18 cellular contexts compared by ENCODE assay signal in the genomic region with DNA sequence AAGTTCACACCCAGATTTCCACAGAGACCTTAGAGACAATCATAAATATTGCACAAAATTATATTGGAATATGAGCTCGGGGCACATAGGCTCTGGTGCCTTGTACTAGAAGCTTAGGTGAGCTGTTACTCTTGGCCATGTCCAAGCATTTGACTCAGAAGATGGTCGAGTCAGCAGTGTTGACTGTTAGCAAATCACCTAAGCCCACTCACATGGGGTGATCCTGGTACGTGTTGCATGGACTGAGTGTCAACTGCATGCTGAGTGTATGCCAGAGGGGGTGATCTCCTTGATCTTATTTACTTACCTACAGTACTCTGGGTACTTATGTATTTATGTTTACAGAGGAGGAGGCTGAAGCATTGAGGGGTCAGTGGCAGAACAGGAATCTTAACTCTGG. TPM values are rescaled to one million over a fixed set of nuclear protein-coding genes. Genes with fewer than 3 reads are reported as not detected.
DNase-seq lines count a peak whose midpoint lies in the region; ATAC-seq and TF ChIP-seq lines count a peak whose summit lies in the region.
"Had no signal": no experiment of that assay in that cellular context is flagged by ENCODE, and none has a peak within 500 bp of the region (broad histone marks: within the 10 kb centered on the region; RNA-seq: fewer than 3 reads in every experiment).

No MANE protein-coding gene starts in this region.

- no peak for TF ChIP-seq RAD21 in IMR-90 (IDR thresholded peaks at IDR 0.05; ENCODE audit: low read length)

- in situ Hi-C loops in IMR-90 (cut with MboI; ENCODE audit: low sequenced_read_pairs) = no loop called here

- H2BK20ac ChIP-seq in IMR-90 (ENCODE audit: low read depth, low read length) = peak overlapping the region; percentile 5; the same call in 1 of the 2 replicates

- no peak overlapping the region for H2AK9ac ChIP-seq in IMR-90 (replicated peaks; ENCODE audit: low read depth, low read length, poor library complexity)

- no peak overlapping the region for H3K4me3 Mint-ChIP-seq in activated naive CD8-positive, alpha-beta T cell treated with anti-CD3 and anti-CD28 coated beads for 36 hours
- H3K4me3 Mint-ChIP-seq: GM23338; stimulated activated naive CD8-positive, alpha-beta T cell treated with anti-CD3 and anti-CD28 coated beads, Interleukin-15, amount 100 ng/mL, for 72 hours had no signal

- BruUV-seq in IMR-90 (replicated peaks; lab: Mats Ljungman, UMichigan) = no TSS peak

- dilution Hi-C loops in IMR-90 (cut with HindIII; ENCODE audit: low sequenced_read_pairs, unreplicated experiment) = no loop called here

- H3K27ac ChIP-seq in BLaER1 (peak overlapping the region; percentile 89), IMR-90 (ENCODE audit: insufficient read depth, low read length) (no peak overlapping the region), body of pancreas (peak overlapping the region in 3 of 4 donors; percentile 64 to 66 (median 65)), neuronal stem cell (replicated peaks; ENCODE audit: low read length) (no peak overlapping the region)
- H3K27ac ChIP-seq: SJCRH30 had no signal

- TF ChIP-seq POLR2A in IMR-90 (IDR thresholded peaks at IDR 0.05; ENCODE audit: low read depth, low read length) (no peak), body of pancreas (IDR thresholded peaks at IDR 0.05) (no peak)

- peaks cover 0 to 87% of the 10 kb centered on the region in 2 experiments; a peak in 2 of 4 replicates for H3K79me1 ChIP-seq in IMR-90 (ENCODE audit: low read depth in 1 of 2, low read length in 2 of 2)
- H3K79me1 ChIP-seq in neuronal stem cell (ENCODE audit: low read depth, low read length) = peaks cover 11% of the 10 kb centered on the region

- H3K4ac ChIP-seq in IMR-90 (ENCODE audit: low read depth, low read length) (peak overlapping the region; percentile 44), neuronal stem cell (ENCODE audit: low read length) (no peak overlapping the region)

- TF ChIP-seq CTCF in IMR-90 (conservative IDR thresholded peaks at IDR 0.05; ENCODE audit: low read depth, low read length) = no peak
- TF ChIP-seq CTCF in body of pancreas (IDR thresholded peaks at IDR 0.05) = no peak
- TF ChIP-seq CTCF in GM10266 (IDR thresholded peaks at IDR 0.05; ENCODE audit: control insufficient read depth, insufficient read depth, low read depth, missing control alignments) = no peak

- no peak overlapping the region for H2BK12ac ChIP-seq in neuronal stem cell (ENCODE audit: low read length)

- ATAC-seq in IMR-90 (ENCODE audit: low read depth) (no peak), body of pancreas (no peak), HG02678 (IDR thresholded peaks at IDR 0.05; ENCODE audit: unreplicated experiment) (no peak), GM18861 (IDR thresholded peaks at IDR 0.05; ENCODE audit: unreplicated experiment) (no peak)
- ATAC-seq: GM23338; mucosa of descending colon; stimulated activated naive CD8-positive, alpha-beta T cell treated with anti-CD3 and anti-CD28 coated beads, Interleukin-15, amount 100 ng/mL, for 72 hours had no signal

- H3K27me3 ChIP-seq in BLaER1 (no peaks in the 10 kb centered on the region), IMR-90 (ENCODE audit: control insufficient read depth, insufficient read depth, low read length) (no peaks in the 10 kb centered on the region), body of pancreas (no peaks in the 10 kb centered on the region), neuronal stem cell (ENCODE audit: control insufficient read depth in 3 of 3, insufficient read depth in 3 of 3, low read depth in 1 of 3, low read length in 3 of 3) (no peaks in the 10 kb centered on the region)
- H3K27me3 ChIP-seq: ascending aorta, esophagus squamous epithelium, SJCRH30 had no signal

- peak overlapping the region; percentile 12; the same call in 1 of the 3 replicates for H2BK15ac ChIP-seq in IMR-90 (ENCODE audit: low read depth, low read length)
- H2BK15ac ChIP-seq in neuronal stem cell (ENCODE audit: low read length) = no peak overlapping the region

- H3K4me1 ChIP-seq in BLaER1 = peaks cover 99% of the 10 kb centered on the region
- H3K4me1 ChIP-seq in IMR-90 (ENCODE audit: control insufficient read depth, insufficient read depth, low read length) = peaks cover 57% of the 10 kb centered on the region
- peaks cover 88% of the 10 kb centered on the region for H3K4me1 ChIP-seq in body of pancreas
- peaks cover 0 to 8% of the 10 kb centered on the region in 2 donors for H3K4me1 ChIP-seq in neuronal stem cell (ENCODE audit: control insufficient read depth in 2 of 2, insufficient read depth in 1 of 2, low read depth in 1 of 2, low read length in 2 of 2)

- POLR2A ChIA-PET in IMR-90 (lab: Charles Lee; ENCODE audit: unreplicated experiment) = no interaction called here

- H3K56ac ChIP-seq in IMR-90 (ENCODE audit: extremely low read depth, insufficient read depth, low read length) = no peak overlapping the region

- no CpG with 5 or more reads among the region's 3 CpGs for WGBS in IMR-90 (ENCODE audit: extremely low coverage in 2 of 2, insufficient read length in 1 of 2), 2 experiments
- WGBS in body of pancreas, 2 donors = 65 to 82% methylated on average over 3 of the region's 3 CpGs
- no CpG with 5 or more reads among the region's 3 CpGs for WGBS in neuronal stem cell (ENCODE audit: extremely low coverage in 2 of 2, insufficient read length in 2 of 2, insufficient replicate concordance in 1 of 2), 2 donors

- peak overlapping the region; percentile 39 for H2BK5ac ChIP-seq in IMR-90 (ENCODE audit: low read depth, low read length, poor library complexity, severe bottlenecking)
- no peak overlapping the region for H2BK5ac ChIP-seq in neuronal stem cell (ENCODE audit: low read length)

- H3K9me3 ChIP-seq in BLaER1 (no peaks in the 10 kb centered on the region), IMR-90 (ENCODE audit: control insufficient read depth, insufficient read depth, low read length) (no peaks in the 10 kb centered on the region), body of pancreas (no peaks in the 10 kb centered on the region), neuronal stem cell (replicated peaks in 1 of 2; ENCODE audit: control insufficient read depth in 2 of 2, insufficient read depth in 1 of 2, low read depth in 1 of 2, low read length in 2 of 2) (peaks cover 0 to 7% of the 10 kb centered on the region in 2 donors)
- H3K9me3 ChIP-seq: ascending aorta, esophagus squamous epithelium, mucosa of descending colon, SJCRH30 had no signal

- H4K8ac ChIP-seq in IMR-90 (ENCODE audit: low read depth in 2 of 2, low read length in 2 of 2) (peak overlapping the region in 1 of 2 experiments; percentile 32; a peak in 1 of 4 replicates), neuronal stem cell (ENCODE audit: low read depth, low read length) (no peak overlapping the region)

- intact Hi-C loops in IMR-90 (cut with micrococcal nuclease) = no loop called here
- intact Hi-C loops in body of pancreas (cut with DNase I) = no loop called here

- H4K5ac ChIP-seq in IMR-90 (ENCODE audit: low read depth, low read length) = no peak overlapping the region

- no peaks in the 10 kb centered on the region for H3K27me3 Mint-ChIP-seq in activated naive CD8-positive, alpha-beta T cell treated with anti-CD3 and anti-CD28 coated beads for 36 hours
- H3K27me3 Mint-ChIP-seq: stimulated activated naive CD8-positive, alpha-beta T cell treated with anti-CD3 and anti-CD28 coated beads, Interleukin-15, amount 100 ng/mL, for 72 hours had no signal

- H3K9me1 ChIP-seq in IMR-90 (ENCODE audit: insufficient read depth, low read length) = peaks cover 69% of the 10 kb centered on the region

- no peak overlapping the region for H3K4me3 ChIP-seq in BLaER1
- no peak overlapping the region for H3K4me3 ChIP-seq in IMR-90 (ENCODE audit: insufficient read depth, low read depth, low read length)
- H3K4me3 ChIP-seq in body of pancreas = no peak overlapping the region
- no peak overlapping the region for H3K4me3 ChIP-seq in neuronal stem cell (ENCODE audit: low read length in 2 of 2)
- H3K4me3 ChIP-seq: ascending aorta, esophagus squamous epithelium, GM23338, mucosa of descending colon, SJCRH30 had no signal

- H3K4me2 ChIP-seq in BLaER1 = peak overlapping the region; percentile 94
- H3K4me2 ChIP-seq in IMR-90 (ENCODE audit: low read depth, low read length) = no peak overlapping the region
- H3K4me2 ChIP-seq in neuronal stem cell (ENCODE audit: insufficient read depth, low read length, poor library complexity, severe bottlenecking) = no peak overlapping the region
- H3K4me2 ChIP-seq: GM23338 had no signal

- peaks cover 56% of the 10 kb centered on the region for H3K36me3 Mint-ChIP-seq in activated naive CD8-positive, alpha-beta T cell treated with anti-CD3 and anti-CD28 coated beads for 36 hours

- H3K36me3 ChIP-seq in BLaER1 (no peaks in the 10 kb centered on the region; the same call in 1 of the 2 replicates), IMR-90 (ENCODE audit: control insufficient read depth, insufficient read depth, low read length) (peaks cover 62% of the 10 kb centered on the region), body of pancreas (replicated peaks in 1 of 2; ENCODE audit: insufficient read depth in 1 of 2, low read depth in 2 of 2) (no peaks in the 10 kb centered on the region), neuronal stem cell (replicated peaks in 1 of 2; ENCODE audit: control insufficient read depth in 2 of 2, insufficient read depth in 2 of 2, low read length in 2 of 2) (peaks cover 0 to 77% of the 10 kb centered on the region in 2 donors)
- H3K36me3 ChIP-seq: ascending aorta had no signal

- peak overlapping the region; percentile 46 for H2BK120ac ChIP-seq in IMR-90 (ENCODE audit: low read depth, low read length)
- no peak overlapping the region for H2BK120ac ChIP-seq in neuronal stem cell (ENCODE audit: low read depth, low read length)

- peaks cover 65% of the 10 kb centered on the region for H4K20me1 ChIP-seq in BLaER1
- peaks cover 96% of the 10 kb centered on the region for H4K20me1 ChIP-seq in IMR-90 (ENCODE audit: insufficient read depth, low read length)

- no peak overlapping the region; the same call in 1 of the 2 replicates for H3K18ac ChIP-seq in IMR-90 (ENCODE audit: low read depth, low read length)
- H3K18ac ChIP-seq in neuronal stem cell (ENCODE audit: low read length) = no peak overlapping the region

- CTCF ChIA-PET in IMR-90 (lab: Yijun Ruan, JAX) = no interaction called here

- H3K9ac ChIP-seq in BLaER1 (peak overlapping the region; percentile 76; the same call in 1 of the 2 replicates), IMR-90 (ENCODE audit: low read depth, low read length) (no peak overlapping the region), neuronal stem cell (ENCODE audit: low read depth, low read length, poor library complexity) (peak overlapping the region; percentile 5)

- H3K14ac ChIP-seq in IMR-90 (replicated peaks; ENCODE audit: low read depth, low read length) = peak overlapping the region; percentile 78
- H3K14ac ChIP-seq in neuronal stem cell (ENCODE audit: low read length) = no peak overlapping the region

- H3K4me1 Mint-ChIP-seq in activated naive CD8-positive, alpha-beta T cell treated with anti-CD3 and anti-CD28 coated beads for 36 hours = peaks cover 83% of the 10 kb centered on the region

- DNase-seq in IMR-90 (peak; percentile 62), body of pancreas (no peak), neuronal stem cell (ENCODE audit: low spot score) (no peak), GM10266 (ENCODE audit: extremely low spot score) (no peak)
- no peak for DNase-seq in activated naive CD8-positive, alpha-beta T cell treated with anti-CD3 and anti-CD28 coated beads for 36 hours
- DNase-seq: activated gamma-delta T cell treated with Interleukin-2 at 50 U/mL for 16 hours; AML-193; esophagus squamous epithelium; mucosa of descending colon; NCI-H1930; NCI-H510A; SJCRH30; stimulated activated naive CD8-positive, alpha-beta T cell treated with anti-CD3 and anti-CD28 coated beads, Interleukin-15, amount 100 ng/mL, for 72 hours had no signal

- H3K27ac Mint-ChIP-seq in activated naive CD8-positive, alpha-beta T cell treated with anti-CD3 and anti-CD28 coated beads for 36 hours = no peak overlapping the region
- H3K27ac Mint-ChIP-seq: GM23338; stimulated activated naive CD8-positive, alpha-beta T cell treated with anti-CD3 and anti-CD28 coated beads, Interleukin-15, amount 100 ng/mL, for 72 hours had no signal

- no peak overlapping the region for H2AFZ ChIP-seq in IMR-90 (replicated peaks; ENCODE audit: low read length, poor library complexity)
- H2AFZ ChIP-seq in neuronal stem cell (ENCODE audit: low read length) = no peak overlapping the region
- H2AFZ ChIP-seq: GM23338 had no signal

- H2AK5ac ChIP-seq in IMR-90 (ENCODE audit: low read depth, low read length) (peak overlapping the region; percentile 67), neuronal stem cell (ENCODE audit: low read depth, low read length) (no peak overlapping the region)

- H3K9me3 Mint-ChIP-seq in activated naive CD8-positive, alpha-beta T cell treated with anti-CD3 and anti-CD28 coated beads for 36 hours = peaks cover 2% of the 10 kb centered on the region
- H3K9me3 Mint-ChIP-seq: GM23338 had no signal

- H3K23ac ChIP-seq in IMR-90 (ENCODE audit: low read depth, low read length) = peak overlapping the region; percentile 81; the same call in 1 of the 2 replicates
- H3K23ac ChIP-seq in neuronal stem cell (ENCODE audit: low read depth, low read length, poor library complexity) = no peak overlapping the region

- H4K91ac ChIP-seq in IMR-90 (ENCODE audit: insufficient read depth, low read depth, low read length) (peak overlapping the region; percentile 6; the same call in 1 of the 2 replicates), neuronal stem cell (ENCODE audit: low read depth, low read length, poor library complexity) (no peak overlapping the region)

RNA-seq across cellular contexts. Expression of a gene that starts 14.0 kb away (rescaled TPM):
- total RNA-seq in IMR-90 (2012; rRNA removed) (71.0 and 71.1 TPM in 2 replicates), body of pancreas (10 to 100 TPM; 19.7 to 52.4 TPM)
- 177 and 194 TPM in 2 replicates for polyA plus RNA-seq in IMR-90 (2012; rRNA removed)
- polyA plus RNA-seq in IMR-90 (2012; cell fraction: cytosol; rRNA removed) = 153 and 181 TPM in 2 replicates
- polyA plus RNA-seq in IMR-90 (2012; cell fraction: nucleus; rRNA removed; ENCODE audit: low replicate concordance) = 378 and 409 TPM in 2 replicates
- 32.6 TPM for polyA plus RNA-seq in neuronal stem cell (2013, experiment 1 of 2)
- 32.9 TPM for polyA plus RNA-seq in neuronal stem cell (2013, experiment 2 of 2)
- 10 to 100 TPM; 15.7 to 16.4 TPM for total RNA-seq in activated naive CD8-positive, alpha-beta T cell treated with anti-CD3 and anti-CD28 coated beads for 36 hours

Comparison
In these comparisons a context has a peak if more than half of its experiments do, and no peak if none do; other contexts are left out.
1. H3K27ac ChIP-seq: peak in BLaER1 (single experiment) and body of pancreas (3 of 4); none in IMR-90 (single experiment) and neuronal stem cell (single experiment).